Comparison of ENCODE assay signal across 25 cellular contexts in the genomic region with DNA sequence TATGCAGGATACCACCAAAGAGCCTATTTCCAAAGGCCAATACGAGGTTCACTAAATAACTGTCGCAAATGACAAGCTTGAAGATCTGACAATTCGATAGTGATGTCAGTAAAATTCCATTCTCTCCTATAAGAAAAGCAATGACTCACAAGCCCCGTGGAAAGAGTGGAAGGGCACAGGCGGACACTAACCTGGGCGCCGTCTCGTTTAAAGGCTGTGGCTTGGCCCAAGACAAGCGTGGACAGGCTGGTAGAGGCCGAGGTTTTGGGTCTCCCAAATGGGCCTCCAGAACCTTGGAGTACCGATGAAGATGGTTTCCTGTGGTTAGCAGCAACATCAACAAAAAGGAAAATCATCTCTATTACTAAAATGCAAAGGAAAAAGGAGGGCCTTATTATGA. TPM values are rescaled to one million over a fixed set of nuclear protein-coding genes. Genes with fewer than 3 reads are reported as not detected.
"Had no signal": no experiment of that assay in that cellular context is flagged by ENCODE, and none has a peak within 500 bp of the region (broad histone marks: within the 10 kb centered on the region; RNA-seq: fewer than 3 reads in every experiment).

No MANE protein-coding gene starts in this region.

- H3K9me3 Mint-ChIP-seq: immature natural killer cell; naive thymus-derived CD8-positive, alpha-beta T cell; neural crest cell had no signal

- H3K4me3 ChIP-seq: gastrocnemius medialis, mucosa of descending colon, ovary, right lobe of liver, skin epidermis, stomach had no signal

- H3K27me3 ChIP-seq: gastrocnemius medialis, ovary, right lobe of liver, stomach had no signal

- H3K9me3 ChIP-seq: gastrocnemius medialis, mucosa of descending colon, ovary, right lobe of liver, stomach had no signal

- H3K4me1 Mint-ChIP-seq: immature natural killer cell had no signal

- H3K36me3 ChIP-seq: ovary had no signal

- DNase-seq: central memory CD4-positive, alpha-beta T cell; cortex of kidney; effector memory CD4-positive, alpha-beta T cell; gastrocnemius medialis; immature natural killer cell; mucosa of descending colon; naive thymus-derived CD8-positive, alpha-beta T cell; stimulated activated CD4-positive, alpha-beta T cell treated with anti-CD3 and anti-CD28 coated beads, Interleukin-12 subunit alpha, Interleukin-12 subunit beta, amount 100 ng/mL, for 4 hours; stimulated activated naive CD4-positive, alpha-beta T cell; stomach; substantia nigra; trophoblast cell had no signal

- H3K27ac ChIP-seq: gastrocnemius medialis, ovary, right lobe of liver, skin epidermis, stomach had no signal

- ATAC-seq: esophagus mucosa; gastrocnemius medialis; mucosa of descending colon; naive thymus-derived CD8-positive, alpha-beta T cell; right lobe of liver had no signal

- H3K4me1 ChIP-seq: gastrocnemius medialis, right lobe of liver had no signal

- H3K27ac Mint-ChIP-seq: progenitor cell of endocrine pancreas had no signal

- H3K4me3 Mint-ChIP-seq: immature natural killer cell, neural crest cell had no signal

- H3K27me3 Mint-ChIP-seq: naive thymus-derived CD8-positive, alpha-beta T cell; progenitor cell of endocrine pancreas had no signal

- FAIRE-seq: endometrium, keratinocyte had no signal

RNA-seq across cellular contexts. Expression of gene SLC38A8, which starts 16.5 kb away (rescaled TPM):
- total RNA-seq: chondrocyte; esophagus mucosa; fibroblast of lung; fibroblast of villous mesenchyme; gastrocnemius medialis; lung microvascular endothelial cell; mucosa of descending colon; naive thymus-derived CD8-positive, alpha-beta T cell; neural crest cell; right lobe of liver; stomach; urinary bladder had no signal
- polyA plus RNA-seq: fibroblast of lung; immature natural killer cell; keratinocyte; naive thymus-derived CD8-positive, alpha-beta T cell; urinary bladder had no signal
